ENCODE assay signal across 1 cellular context in the genomic region with DNA sequence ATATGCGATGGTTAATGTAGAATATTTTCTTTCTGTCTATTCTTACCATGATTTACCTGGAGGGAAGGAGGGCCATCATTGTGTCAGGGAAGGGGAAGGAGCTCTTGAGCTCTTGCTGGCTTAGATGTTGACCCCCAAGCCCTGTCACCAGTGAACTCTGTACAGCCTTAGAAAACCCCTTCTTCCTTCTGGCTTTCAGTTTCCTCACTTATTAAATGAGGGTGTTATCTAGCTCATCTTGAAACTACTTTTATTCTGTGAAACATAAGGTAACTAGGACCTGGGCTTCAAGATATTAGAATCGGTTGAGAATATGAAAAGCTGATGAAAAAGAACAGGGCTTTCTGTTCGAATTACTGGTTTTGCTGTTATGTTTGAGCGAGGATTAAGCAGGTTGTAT.
TF ChIP-seq lines count a peak whose summit lies in the region.

No MANE protein-coding gene starts in this region.

TF ChIP-seq in GM12878, 131 proteins besides CTCF, POLR2A, EP300 and RAD21 (continued from another document):
- TF ChIP-seq, protein P1, sequence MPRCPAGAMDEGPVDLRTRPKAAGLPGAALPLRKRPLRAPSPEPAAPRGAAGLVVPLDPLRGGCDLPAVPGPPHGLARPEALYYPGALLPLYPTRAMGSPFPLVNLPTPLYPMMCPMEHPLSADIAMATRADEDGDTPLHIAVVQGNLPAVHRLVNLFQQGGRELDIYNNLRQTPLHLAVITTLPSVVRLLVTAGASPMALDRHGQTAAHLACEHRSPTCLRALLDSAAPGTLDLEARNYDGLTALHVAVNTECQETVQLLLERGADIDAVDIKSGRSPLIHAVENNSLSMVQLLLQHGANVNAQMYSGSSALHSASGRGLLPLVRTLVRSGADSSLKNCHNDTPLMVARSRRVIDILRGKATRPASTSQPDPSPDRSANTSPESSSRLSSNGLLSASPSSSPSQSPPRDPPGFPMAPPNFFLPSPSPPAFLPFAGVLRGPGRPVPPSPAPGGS (IDR thresholded peaks at IDR 0.05; ENCODE audit: borderline replicate concordance, insufficient read depth, low read depth, low read length, poor library complexity, severe bottlenecking) = no peak
- TF ChIP-seq, protein P2, sequence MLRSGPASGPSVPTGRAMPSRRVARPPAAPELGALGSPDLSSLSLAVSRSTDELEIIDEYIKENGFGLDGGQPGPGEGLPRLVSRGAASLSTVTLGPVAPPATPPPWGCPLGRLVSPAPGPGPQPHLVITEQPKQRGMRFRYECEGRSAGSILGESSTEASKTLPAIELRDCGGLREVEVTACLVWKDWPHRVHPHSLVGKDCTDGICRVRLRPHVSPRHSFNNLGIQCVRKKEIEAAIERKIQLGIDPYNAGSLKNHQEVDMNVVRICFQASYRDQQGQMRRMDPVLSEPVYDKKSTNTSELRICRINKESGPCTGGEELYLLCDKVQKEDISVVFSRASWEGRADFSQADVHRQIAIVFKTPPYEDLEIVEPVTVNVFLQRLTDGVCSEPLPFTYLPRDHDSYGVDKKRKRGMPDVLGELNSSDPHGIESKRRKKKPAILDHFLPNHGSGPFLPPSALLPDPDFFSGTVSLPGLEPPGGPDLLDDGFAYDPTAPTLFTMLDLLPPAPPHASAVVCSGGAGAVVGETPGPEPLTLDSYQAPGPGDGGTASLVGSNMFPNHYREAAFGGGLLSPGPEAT (IDR thresholded peaks at IDR 0.05; ENCODE audit: low read depth) = peak; percentile 84
- TF ChIP-seq NBN (IDR thresholded peaks at IDR 0.05) (peak; percentile 52; the same call in 1 of the 2 replicates), IKZF1 (conservative IDR thresholded peaks at IDR 0.05) (peak; percentile 66), SMC3 (IDR thresholded peaks at IDR 0.05; ENCODE audit: borderline replicate concordance, low read length) (peak; percentile 19; the same call in 1 of the 2 replicates), ATF7 (IDR thresholded peaks at IDR 0.05; ENCODE audit: low read depth) (peak; percentile 49), KLF5 (IDR thresholded peaks at IDR 0.05; ENCODE audit: partially characterized antibody) (no peak), RUNX3 (IDR thresholded peaks at IDR 0.05; ENCODE audit: low read length) (peak; percentile 41; the same call in 1 of the 2 replicates), ETV6 (conservative IDR thresholded peaks at IDR 0.05 in 1 of 2, IDR thresholded peaks at IDR 0.05 in 1 of 2; ENCODE audit: borderline replicate concordance in 1 of 2, low read depth in 1 of 2) (peak in 1 of 2 experiments; percentile 71; a peak in 2 of 4 replicates), JUNB (IDR thresholded peaks at IDR 0.05) (peak; percentile 78), ZNF217 (IDR thresholded peaks at IDR 0.05) (peak; percentile 25; the same call in 1 of the 2 replicates), FOXK2 (IDR thresholded peaks at IDR 0.05) (no peak), NR2F1 (conservative IDR thresholded peaks at IDR 0.05) (peak; percentile 94), FOS (IDR thresholded peaks at IDR 0.05; ENCODE audit: borderline replicate concordance, extremely low read depth, insufficient read length) (no peak), EED (IDR thresholded peaks at IDR 0.05; ENCODE audit: low read depth) (0 out of 2 replicates have a peak, but pooled peaks have one; percentile 27), MTA2 (IDR thresholded peaks at IDR 0.05; ENCODE audit: low read depth) (peak; percentile 87), IKZF2 (IDR thresholded peaks at IDR 0.05) (peak; percentile 47 to 81; a peak in 3 of 4 replicates), DPF2 (IDR thresholded peaks at IDR 0.05) (peak; percentile 82), BCL11A (IDR thresholded peaks at IDR 0.05; ENCODE audit: low read depth, low read length) (0 out of 2 replicates have a peak, but pooled peaks have one; percentile 44), ZNF24 (IDR thresholded peaks at IDR 0.05) (0 out of 2 replicates have a peak, but pooled peaks have one; percentile 7), CREM (IDR thresholded peaks at IDR 0.05; ENCODE audit: low read depth) (peak; percentile 24; the same call in 1 of the 2 replicates), SMARCA5 (IDR thresholded peaks at IDR 0.05) (peak; percentile 19; the same call in 1 of the 2 replicates), MYC (IDR thresholded peaks at IDR 0.05; ENCODE audit: insufficient read depth, insufficient read length, insufficient replicate concordance, low read length, severe bottlenecking) (no peak), BACH1 (IDR thresholded peaks at IDR 0.05; ENCODE audit: borderline replicate concordance) (0 out of 2 replicates have a peak, but pooled peaks have one; percentile 14), NFIC (IDR thresholded peaks at IDR 0.05; ENCODE audit: low read depth, low read length) (peak; percentile 75; the same call in 1 of the 2 replicates)
- TF ChIP-seq, protein P3, sequence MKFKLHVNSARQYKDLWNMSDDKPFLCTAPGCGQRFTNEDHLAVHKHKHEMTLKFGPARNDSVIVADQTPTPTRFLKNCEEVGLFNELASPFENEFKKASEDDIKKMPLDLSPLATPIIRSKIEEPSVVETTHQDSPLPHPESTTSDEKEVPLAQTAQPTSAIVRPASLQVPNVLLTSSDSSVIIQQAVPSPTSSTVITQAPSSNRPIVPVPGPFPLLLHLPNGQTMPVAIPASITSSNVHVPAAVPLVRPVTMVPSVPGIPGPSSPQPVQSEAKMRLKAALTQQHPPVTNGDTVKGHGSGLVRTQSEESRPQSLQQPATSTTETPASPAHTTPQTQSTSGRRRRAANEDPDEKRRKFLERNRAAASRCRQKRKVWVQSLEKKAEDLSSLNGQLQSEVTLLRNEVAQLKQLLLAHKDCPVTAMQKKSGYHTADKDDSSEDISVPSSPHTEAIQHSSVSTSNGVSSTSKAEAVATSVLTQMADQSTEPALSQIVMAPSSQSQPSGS (IDR thresholded peaks at IDR 0.05; ENCODE audit: low read length) = peak; percentile 63
TF ChIP-seq in GM12878: peak in this region for 21.
